18 cellular contexts compared by ENCODE assay signal in genomic region chr22:21948824-21949568, GRCh38. TPM values are rescaled to one million over a fixed set of nuclear protein-coding genes. Genes with fewer than 3 reads are reported as not detected.
A peak's percentile ranks its signal among the peaks of the same experiment; 100 is the strongest.
DNase-seq lines count a peak whose midpoint lies in the region; ATAC-seq, FAIRE-seq and TF ChIP-seq lines count a peak whose summit lies in the region.
"Had no signal": no experiment of that assay in that cellular context is flagged by ENCODE, and none has a peak within 500 bp of the region (broad histone marks: within the 10 kb centered on the region; RNA-seq: fewer than 3 reads in every experiment).

No MANE protein-coding gene starts in this region.

- POLR2A ChIA-PET in CD8-positive, alpha-beta memory T cell (lab: Charles Lee): no interaction called here
- POLR2A ChIA-PET in K562 (lab: Yijun Ruan, JAX): interaction anchor here (0.6 to 42.4 kb wide), 24 partner anchors 16 to 1495 kb away, joined by 3 to 1041 read pairs (median 4); partner anchors contain the start of genes MAPK1, TOP3B and ZNF280A
- POLR2A ChIA-PET in activated CD4-positive, alpha-beta T cell treated with anti-CD3 and anti-CD28 coated beads, Interleukin-2, amount 10 ng/mL, durations not matched to agents 7 days and 5 days (lab: Charles Lee): no interaction called here

- no peak overlapping the region for H3K4me3 ChIP-seq in CD8-positive, alpha-beta memory T cell (ENCODE audit: low read length)
- H3K4me3 ChIP-seq in K562 (no peak overlapping the region), spleen (peak overlapping the region in 1 of 8 donors; percentile 84)

- H3K27me3 Mint-ChIP-seq in CD8-positive, alpha-beta memory T cell: peaks cover 0 to 3% of the 10 kb centered on the region in 2 donors
- H3K27me3 Mint-ChIP-seq in activated CD4-positive, alpha-beta T cell treated with anti-CD3 and anti-CD28 coated beads, Interleukin-2, amount 10 ng/mL, durations not matched to agents 7 days and 5 days: no peaks in the 10 kb centered on the region
- H3K27me3 Mint-ChIP-seq: effector memory CD8-positive, alpha-beta T cell had no signal

- H3K9me3 ChIP-seq in CD8-positive, alpha-beta memory T cell (ENCODE audit: low read length): no peaks in the 10 kb centered on the region
- H3K9me3 ChIP-seq in K562 (replicated peaks; ENCODE audit: control insufficient read depth, insufficient read depth, low read depth, low read length) (peaks cover 6% of the 10 kb centered on the region), spleen (no peaks in the 10 kb centered on the region)

- in situ Hi-C loops in K562 (cut with MboI): loop anchor here (5.0 to 25.0 kb wide), 4 partner anchors 237 to 812 kb away; partner anchors contain the start of gene HIC2

- no peak overlapping the region for H2AFZ ChIP-seq in K562 (ENCODE audit: low read depth, low read length)

- no peaks in the 10 kb centered on the region for H3K9me3 Mint-ChIP-seq in CD8-positive, alpha-beta memory T cell
- no peaks in the 10 kb centered on the region for H3K9me3 Mint-ChIP-seq in activated CD4-positive, alpha-beta T cell treated with anti-CD3 and anti-CD28 coated beads, Interleukin-2, amount 10 ng/mL, durations not matched to agents 7 days and 5 days
- H3K9me3 Mint-ChIP-seq: activated naive CD4-positive, alpha-beta T cell treated with anti-CD3 and anti-CD28 coated beads, Interleukin-2, amount 50 U/mL, for 72 hours; effector memory CD8-positive, alpha-beta T cell had no signal

- peak overlapping the region; percentile 18 for H3K27ac ChIP-seq in CD8-positive, alpha-beta memory T cell (ENCODE audit: low read depth, low read length)
- H3K27ac ChIP-seq in K562 (ENCODE audit: extremely low read depth, low read depth, low read length): peak overlapping the region; percentile 52; the same call in 1 of the 3 replicates
- peak overlapping the region; percentile 53 to 95 (median 88) for H3K27ac ChIP-seq in spleen

- H3K4me1 Mint-ChIP-seq in CD8-positive, alpha-beta memory T cell: peaks cover 17 to 20% (median 20%) of the 10 kb centered on the region in 3 donors
- H3K4me1 Mint-ChIP-seq in activated CD4-positive, alpha-beta T cell treated with anti-CD3 and anti-CD28 coated beads, Interleukin-2, amount 10 ng/mL, durations not matched to agents 7 days and 5 days: peaks cover 13% of the 10 kb centered on the region

- H3K27me3 ChIP-seq in CD8-positive, alpha-beta memory T cell (ENCODE audit: insufficient read depth, low read length, poor library complexity, severe bottlenecking): no peaks in the 10 kb centered on the region
- H3K27me3 ChIP-seq in K562 (ENCODE audit: control insufficient read depth in 2 of 2, insufficient read depth in 2 of 2, low read length in 2 of 2) (no peaks in the 10 kb centered on the region), spleen (replicated peaks in 1 of 7) (no peaks in the 10 kb centered on the region)

- peak overlapping the region in 1 of 8 donors; percentile 59 for H3K27ac Mint-ChIP-seq in CD8-positive, alpha-beta memory T cell
- no peak overlapping the region for H3K27ac Mint-ChIP-seq in activated CD4-positive, alpha-beta T cell treated with anti-CD3 and anti-CD28 coated beads, Interleukin-2, amount 10 ng/mL, durations not matched to agents 7 days and 5 days
- H3K27ac Mint-ChIP-seq: effector memory CD8-positive, alpha-beta T cell had no signal

- CTCF ChIA-PET in CD8-positive, alpha-beta memory T cell (lab: Charles Lee): interaction anchor here (7.2 kb wide), 1 partner anchor 10 kb away, joined by 100 read pairs; no protein-coding TSS in a partner anchor
- CTCF ChIA-PET in K562 (lab: Yijun Ruan, JAX; ENCODE audit: low intra/inter-chr PET ratio): interaction anchor here (2.6 to 3.5 kb wide), 2 partner anchors 12 to 237 kb away, joined by 42 to 44 read pairs; no protein-coding TSS in a partner anchor
- CTCF ChIA-PET in activated CD4-positive, alpha-beta T cell treated with anti-CD3 and anti-CD28 coated beads, Interleukin-2, amount 10 ng/mL, durations not matched to agents 7 days and 5 days (lab: Charles Lee): interaction anchor here (5.7 kb wide), 1 partner anchor 10 kb away, joined by 73 read pairs; no protein-coding TSS in a partner anchor

- BruUV-seq in K562 (replicated peaks; lab: Mats Ljungman, UMichigan): no TSS peak

- no peak for FAIRE-seq in K562 (lab: Jason Lieb, UNC)
- FAIRE-seq: bronchial epithelial cell had no signal

- TF ChIP-seq POLR2A in K562 (conservative IDR thresholded peaks at IDR 0.05) (no peak), spleen (IDR thresholded peaks at IDR 0.05) (no peak)

- peaks cover 11% of the 10 kb centered on the region; the same call in 1 of the 2 replicates for H4K20me1 ChIP-seq in K562 (replicated peaks; ENCODE audit: control insufficient read depth, insufficient read depth, low read length)

- intact Hi-C loops in K562 (cut with micrococcal nuclease): no loop called here
- intact Hi-C loops in spleen (cut with DNase I; ENCODE audit: low total_unique reads): no loop called here

- peaks cover 0 to 16% (median 6%) of the 10 kb centered on the region in 3 donors for H3K36me3 Mint-ChIP-seq in CD8-positive, alpha-beta memory T cell
- peaks cover 3% of the 10 kb centered on the region for H3K36me3 Mint-ChIP-seq in activated CD4-positive, alpha-beta T cell treated with anti-CD3 and anti-CD28 coated beads, Interleukin-2, amount 10 ng/mL, durations not matched to agents 7 days and 5 days (ENCODE audit: low read depth)
- H3K36me3 Mint-ChIP-seq: activated naive CD4-positive, alpha-beta T cell treated with anti-CD3 and anti-CD28 coated beads, Interleukin-2, amount 50 U/mL, for 72 hours had no signal

- ATAC-seq in K562: no peak
- ATAC-seq: activated naive CD4-positive, alpha-beta T cell treated with anti-CD3 and anti-CD28 coated beads, Interleukin-2, amount 50 U/mL, for 72 hours; effector memory CD8-positive, alpha-beta T cell had no signal

- TF ChIP-seq CTCF in K562 (IDR thresholded peaks at IDR 0.05 in 2 of 3, conservative IDR thresholded peaks at IDR 0.05 in 1 of 3; ENCODE audit: insufficient read depth in 2 of 3, low read depth in 1 of 3, low read length in 3 of 3) (no peak), spleen (IDR thresholded peaks at IDR 0.05 in 8 of 11, conservative IDR thresholded peaks at IDR 0.05 in 3 of 11) (no peak)

- peaks cover 46% of the 10 kb centered on the region for H3K79me2 ChIP-seq in K562 (ENCODE audit: control insufficient read depth, insufficient read depth, low read length)

- H3K4me3 Mint-ChIP-seq in CD8-positive, alpha-beta memory T cell: peak overlapping the region in 2 of 7 donors; percentile 48 to 67
- H3K4me3 Mint-ChIP-seq in activated CD4-positive, alpha-beta T cell treated with anti-CD3 and anti-CD28 coated beads, Interleukin-2, amount 10 ng/mL, durations not matched to agents 7 days and 5 days: no peak overlapping the region
- H3K4me3 Mint-ChIP-seq: effector memory CD8-positive, alpha-beta T cell had no signal

- H3K4me1 ChIP-seq in CD8-positive, alpha-beta memory T cell (ENCODE audit: insufficient read depth, low read length): peaks cover 18% of the 10 kb centered on the region
- H3K4me1 ChIP-seq in K562 (replicated peaks in 1 of 2; ENCODE audit: control insufficient read depth in 2 of 2, insufficient read depth in 2 of 2, low read length in 2 of 2) (peaks cover 39 to 64% of the 10 kb centered on the region in 2 experiments), spleen (peaks cover 21 to 91% (median 77%) of the 10 kb centered on the region in 6 donors)

- peaks cover 18% of the 10 kb centered on the region for H3K9me1 ChIP-seq in K562 (ENCODE audit: control insufficient read depth, insufficient read depth, low read length)

- DNase-seq in CD8-positive, alpha-beta memory T cell: no peak
- DNase-seq in K562 (ENCODE audit: extremely low read depth in 1 of 4, low spot score in 3 of 4) (no peak), lung microvascular endothelial cell (ENCODE audit: low read depth in 2 of 2) (peak; percentile 39 to 59), spleen (peak; percentile 64), UCSD-AML1 (lab: John Stamatoyannopoulos, UW; ENCODE audit: unreplicated experiment) (no peak), COLO668 (lab: John Stamatoyannopoulos, UW; ENCODE audit: unreplicated experiment) (no peak), NCI-H510A treated with DMSO at 0.1 percent for 48 hours (lab: John Stamatoyannopoulos, UW) (no peak)
- DNase-seq in activated CD4-positive, alpha-beta T cell treated with anti-CD3 and anti-CD28 coated beads, Interleukin-2, amount 10 ng/mL, durations not matched to agents 7 days and 5 days: no peak
- DNase-seq: activated CD4-positive, alpha-beta T cell treated with anti-CD3 and anti-CD28 coated beads for 4 hours; activated T-cell treated with anti-CD3 and anti-CD28 coated beads, Interleukin-2, amount 50 U/mL, for 1 hour; effector memory CD8-positive, alpha-beta T cell; Kasumi-1; mesendoderm; NCI-H446; nucleus accumbens; substantia nigra had no signal

- 79% methylated on average over 7 of the region's 7 CpGs for WGBS in K562 (ENCODE audit: insufficient coverage, low coverage, missing lambda C conversion rate)
- 55 to 68% (median 57%) methylated on average over 6 to 7 of the region's 7 CpGs for WGBS in spleen, 5 donors

- no peak for TF ChIP-seq EP300 in K562 (IDR thresholded peaks at IDR 0.05; ENCODE audit: low read length)

- no peak for TF ChIP-seq RAD21 in K562 (CRISPR knock-in tag; conservative IDR thresholded peaks at IDR 0.05 in 1 of 2, IDR thresholded peaks at IDR 0.05 in 1 of 2)

- peaks cover 16% of the 10 kb centered on the region for H3K36me3 ChIP-seq in CD8-positive, alpha-beta memory T cell (ENCODE audit: insufficient read depth, low read length)
- H3K36me3 ChIP-seq in K562 (ENCODE audit: control insufficient read depth, insufficient read depth, low read length) (peaks cover 36% of the 10 kb centered on the region), spleen (peaks cover 0 to 24% (median 20%) of the 10 kb centered on the region in 6 donors)

- H3K4me2 ChIP-seq in K562 (ENCODE audit: insufficient read depth, low read length): peak overlapping the region; percentile 6; the same call in 1 of the 2 replicates

- peak overlapping the region; percentile 44 to 85; a peak in 3 of 4 replicates for H3K9ac ChIP-seq in K562 (ENCODE audit: insufficient read depth in 1 of 2, low read depth in 2 of 2, low read length in 2 of 2)

RNA-seq across cellular contexts. Expression of gene PPM1F, which starts 3.7 kb away (rescaled TPM):
- total RNA-seq in CD8-positive, alpha-beta memory T cell: 10 to 100 TPM; 25.4 to 29.1 TPM
- polyA plus RNA-seq in CD8-positive, alpha-beta memory T cell: 9.2 TPM
- 103 and 226 TPM in 2 replicates for total RNA-seq in K562 (2011; cell fraction: chromatin; rRNA removed; ENCODE audit: low replicate concordance)
- 122 and 135 TPM in 2 replicates for total RNA-seq in K562 (2011; cell fraction: nucleolus; rRNA removed)
- total RNA-seq in K562 (2011; cell fraction: nucleoplasm; rRNA removed): 120 and 153 TPM in 2 replicates
- total RNA-seq in K562 (2014; rRNA removed): 132 and 153 TPM in 2 replicates
- 33.1 and 36.9 TPM in 2 replicates for total RNA-seq in K562 (2014; rRNA removed; fragmentation: Illumina TruSeq; extraction: Trizol)
- 74.6 and 75.0 TPM in 2 replicates for total RNA-seq in K562 (2015; rRNA removed; fragmentation: Illumina TruSeq; extraction: Trizol)
- 157 and 159 TPM in 2 replicates for total RNA-seq in K562 (2021)
- 64.0 and 73.1 TPM in 2 replicates for polyA plus RNA-seq in K562 (2011; rRNA removed)
- polyA plus RNA-seq in K562 (2011; cell fraction: cytosol; rRNA removed): 74.8 and 124 TPM in 2 replicates
- 187 and 284 TPM in 2 replicates for polyA plus RNA-seq in K562 (2011; cell fraction: nucleus; rRNA removed)
- polyA plus RNA-seq in K562 (2012): 81.6 and 118 TPM in 2 replicates
- 53.8 and 92.1 TPM in 2 replicates for polyA plus RNA-seq in K562 (2014; fragmentation: Illumina TruSeq; extraction: Trizol)
- polyA plus RNA-seq in K562 (2014; fragmentation: Nextera tagmentation; extraction: Ambion mirVana): 1 to 10 TPM; 2.1 to 4.5 TPM
- polyA plus RNA-seq in K562 (2014; rRNA removed): 110 and 121 TPM in 2 replicates
- 29.5 and 43.3 TPM in 2 replicates for polyA minus RNA-seq in K562 (2011; rRNA and poly(A)+ RNA removed)
- 53.3 and 68.1 TPM in 2 replicates for polyA minus RNA-seq in K562 (2011; cell fraction: cytosol; rRNA and poly(A)+ RNA removed)
- 34.9 and 45.5 TPM in 2 replicates for polyA minus RNA-seq in K562 (2011; cell fraction: nucleus; rRNA and poly(A)+ RNA removed)
- total RNA-seq in lung microvascular endothelial cell: 97.6 and 116 TPM in 2 replicates
- 100 to 1,000 TPM in 1 of 7 donors, 10 to 100 TPM in 6; 63.4 to 103 (median 87.8) TPM for total RNA-seq in spleen
- 10 to 100 TPM; 13.6 to 37.2 (median 14.0) TPM for polyA plus RNA-seq in spleen
- 10 to 100 TPM; 15.1 to 20.4 TPM for total RNA-seq in activated CD4-positive, alpha-beta T cell treated with anti-CD3 and anti-CD28 coated beads, Interleukin-2, amount 10 ng/mL, durations not matched to agents 7 days and 5 days

RNA-seq across cellular contexts. Expression of gene TOP3B, which starts 33.6 kb away (rescaled TPM):
- 10 to 100 TPM; 30.1 to 36.9 TPM for total RNA-seq in CD8-positive, alpha-beta memory T cell
- polyA plus RNA-seq in CD8-positive, alpha-beta memory T cell: 17.3 TPM
- 654 and 1,271 TPM in 2 replicates for total RNA-seq in K562 (2011; cell fraction: chromatin; rRNA removed; ENCODE audit: low replicate concordance)
- 667 and 676 TPM in 2 replicates for total RNA-seq in K562 (2011; cell fraction: nucleolus; rRNA removed)
- 562 and 595 TPM in 2 replicates for total RNA-seq in K562 (2011; cell fraction: nucleoplasm; rRNA removed)
- 168 and 209 TPM in 2 replicates for total RNA-seq in K562 (2014; rRNA removed)
- 70.7 and 93.0 TPM in 2 replicates for total RNA-seq in K562 (2014; rRNA removed; fragmentation: Illumina TruSeq; extraction: Trizol)
- total RNA-seq in K562 (2015; rRNA removed; fragmentation: Illumina TruSeq; extraction: Trizol): 132 and 135 TPM in 2 replicates
- total RNA-seq in K562 (2021): 182 and 188 TPM in 2 replicates
- 77.5 and 115 TPM in 2 replicates for polyA plus RNA-seq in K562 (2011; rRNA removed)
- 70.1 and 77.8 TPM in 2 replicates for polyA plus RNA-seq in K562 (2011; cell fraction: cytosol; rRNA removed)
- 984 and 1,286 TPM in 2 replicates for polyA plus RNA-seq in K562 (2011; cell fraction: nucleus; rRNA removed)
- polyA plus RNA-seq in K562 (2012): 96.9 and 122 TPM in 2 replicates
- polyA plus RNA-seq in K562 (2014; fragmentation: Illumina TruSeq; extraction: Trizol): 112 and 123 TPM in 2 replicates
- polyA plus RNA-seq in K562 (2014; fragmentation: Nextera tagmentation; extraction: Ambion mirVana): 10 to 100 TPM in 1 of 2 experiments, 1 to 10 TPM in 1; 3.0 to 11.5 TPM
- 153 and 161 TPM in 2 replicates for polyA plus RNA-seq in K562 (2014; rRNA removed)
- 98.9 and 108 TPM in 2 replicates for polyA minus RNA-seq in K562 (2011; rRNA and poly(A)+ RNA removed)
- 76.3 and 79.3 TPM in 2 replicates for polyA minus RNA-seq in K562 (2011; cell fraction: cytosol; rRNA and poly(A)+ RNA removed)
- polyA minus RNA-seq in K562 (2011; cell fraction: nucleus; rRNA and poly(A)+ RNA removed): 248 and 295 TPM in 2 replicates
- 12.0 and 17.3 TPM in 2 replicates for total RNA-seq in lung microvascular endothelial cell
- total RNA-seq in spleen: 10 to 100 TPM; 44.8 to 66.4 (median 55.4) TPM
- polyA plus RNA-seq in spleen: 10 to 100 TPM; 12.6 to 23.5 (median 19.5) TPM
- 10 to 100 TPM; 45.6 to 51.6 TPM for total RNA-seq in activated CD4-positive, alpha-beta T cell treated with anti-CD3 and anti-CD28 coated beads, Interleukin-2, amount 10 ng/mL, durations not matched to agents 7 days and 5 days

Comparison
In these comparisons a context has a peak if more than half of its experiments do, and no peak if none do; other contexts are left out.
1. DNase-seq: peak in lung microvascular endothelial cell (2 of 2) and spleen (single experiment); none in CD8-positive, alpha-beta memory T cell (0 of 5), K562 (0 of 4), activated CD4-positive, alpha-beta T cell treated with anti-CD3 and anti-CD28 coated beads, Interleukin-2, amount 10 ng/mL, durations not matched to agents 7 days and 5 days (single experiment), UCSD-AML1 (single experiment), COLO668 (single experiment) and NCI-H510A treated with DMSO at 0.1 percent for 48 hours (single experiment).
2. H3K27ac ChIP-seq: peak in every context shown above with its lines; median percentile 88 in spleen; 52 in K562; 18 in CD8-positive, alpha-beta memory T cell.